In the genomic region with DNA sequence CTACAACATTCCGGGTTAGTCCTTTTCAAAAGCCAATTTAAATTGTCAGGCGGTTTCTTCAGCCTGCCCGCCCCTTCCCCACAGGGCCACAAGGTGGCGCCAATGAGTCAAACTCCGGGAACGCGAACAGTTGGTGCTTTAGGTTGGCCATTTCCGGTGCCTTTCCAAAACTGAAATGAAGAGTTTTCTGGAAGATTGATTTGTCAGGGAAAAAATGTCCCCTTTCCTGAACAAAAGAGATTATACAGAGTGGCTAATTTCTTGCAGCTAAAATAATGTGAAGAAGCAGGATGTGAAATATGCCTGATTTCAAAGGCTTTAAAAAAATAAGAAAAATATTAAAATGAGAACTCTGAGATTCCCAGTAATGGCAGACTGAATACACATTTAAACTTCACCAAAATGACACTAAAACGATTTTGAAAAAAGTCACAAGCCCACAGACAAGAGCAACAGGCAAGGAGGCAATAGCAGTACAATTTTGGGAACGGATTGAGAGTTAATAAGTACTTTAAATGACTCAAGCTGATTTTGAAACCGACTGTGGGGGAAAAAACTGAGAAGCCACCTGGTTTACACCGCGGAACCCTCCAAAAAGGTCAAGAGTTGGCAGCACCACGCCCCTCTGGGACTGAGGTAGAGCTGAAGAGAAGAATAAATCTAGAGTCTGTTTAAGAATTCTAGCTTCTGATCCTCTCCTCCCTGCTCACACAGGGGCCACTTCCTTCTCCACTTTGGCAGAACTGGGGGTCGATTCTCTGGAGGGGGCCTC, we compare ENCODE assay signal across 8 cellular contexts. TPM values are rescaled to one million over a fixed set of nuclear protein-coding genes. Genes with fewer than 3 reads are reported as not detected.
DNase-seq lines count a peak whose midpoint lies in the region; ATAC-seq and TF ChIP-seq lines count a peak whose summit lies in the region.

No MANE protein-coding gene starts in this region.

- H3K27ac Mint-ChIP-seq in activated CD8-positive, alpha-beta T cell treated with anti-CD3 and anti-CD28 coated beads for 36 hours, result no peak overlapping the region
- H3K27ac Mint-ChIP-seq in effector memory CD8-positive, alpha-beta T cell, result peak overlapping the region in 1 of 2 donors; percentile 33

- POLR2A ChIA-PET in activated CD8-positive, alpha-beta T cell treated with anti-CD3 and anti-CD28 coated beads for 36 hours (lab: Charles Lee), result interaction anchor here (0.8 to 1.3 kb wide), 2 partner anchors 12 to 58 kb away, joined by 3 read pairs; no protein-coding TSS in a partner anchor

- H3K4me1 Mint-ChIP-seq in activated CD8-positive, alpha-beta T cell treated with anti-CD3 and anti-CD28 coated beads for 36 hours (ENCODE audit: low read depth), result peaks cover 10% of the 10 kb centered on the region
- peaks cover 7 to 24% of the 10 kb centered on the region in 2 donors for H3K4me1 Mint-ChIP-seq in effector memory CD8-positive, alpha-beta T cell (ENCODE audit: low read depth in 2 of 2)

- H3K36me3 Mint-ChIP-seq in activated CD8-positive, alpha-beta T cell treated with anti-CD3 and anti-CD28 coated beads for 36 hours (ENCODE audit: low read depth), result no peaks in the 10 kb centered on the region
- H3K36me3 Mint-ChIP-seq in effector memory CD8-positive, alpha-beta T cell (ENCODE audit: insufficient read depth), result peaks cover 9% of the 10 kb centered on the region

- H3K9me3 Mint-ChIP-seq in activated CD8-positive, alpha-beta T cell treated with anti-CD3 and anti-CD28 coated beads for 36 hours, result no peaks in the 10 kb centered on the region
- H3K9me3 Mint-ChIP-seq in effector memory CD8-positive, alpha-beta T cell, result no peaks in the 10 kb centered on the region

- CTCF ChIA-PET in activated CD8-positive, alpha-beta T cell treated with anti-CD3 and anti-CD28 coated beads for 36 hours (lab: Charles Lee), result interaction anchor here (0.9 to 6.3 kb wide), 24 partner anchors 9 to 298 kb away, joined by 3 to 89 read pairs (median 4); no protein-coding TSS in a partner anchor

- TF ChIP-seq CTCF in AG09309 (IDR thresholded peaks at IDR 0.05; ENCODE audit: control insufficient read depth, insufficient read depth, low read depth, low read length, missing control alignments), result peak; percentile 94
- peak; percentile 99 for TF ChIP-seq CTCF in activated CD8-positive, alpha-beta T cell treated with anti-CD3 and anti-CD28 coated beads for 36 hours (IDR thresholded peaks at IDR 0.05)

- intact Hi-C loops in activated CD8-positive, alpha-beta T cell treated with anti-CD3 and anti-CD28 coated beads for 36 hours (cut with micrococcal nuclease), result loop anchor here (5.0 kb wide), 1 partner anchor 57 kb away; no protein-coding TSS in a partner anchor

- no peak overlapping the region for H3K4me3 ChIP-seq in AG09309 (ENCODE audit: control insufficient read depth, low read depth, low read length)

- no peaks in the 10 kb centered on the region for H3K27me3 Mint-ChIP-seq in activated CD8-positive, alpha-beta T cell treated with anti-CD3 and anti-CD28 coated beads for 36 hours
- no peaks in the 10 kb centered on the region for H3K27me3 Mint-ChIP-seq in effector memory CD8-positive, alpha-beta T cell

- DNase-seq in AG09309 (ENCODE audit: low read depth), result no peak
- peak; percentile 25 for DNase-seq in NCI-H82 treated with DMSO at 0.1 percent for 48 hours (lab: John Stamatoyannopoulos, UW; ENCODE audit: unreplicated experiment)
- peak; percentile 85 for DNase-seq in activated CD8-positive, alpha-beta T cell treated with anti-CD3 and anti-CD28 coated beads for 36 hours
- peak; percentile 62 to 72 (median 69) for DNase-seq in effector memory CD8-positive, alpha-beta T cell
- DNase-seq in mucosa of gallbladder (ENCODE audit: low spot score), result peak; percentile 82
- DNase-seq in stimulated activated CD8-positive, alpha-beta memory T cell treated with anti-CD3 and anti-CD28 coated beads, Interleukin-4, amount 100 ng/mL, for 48 hours, result peak; percentile 90

- ATAC-seq in GM18907 (IDR thresholded peaks at IDR 0.05; ENCODE audit: unreplicated experiment), result peak; percentile 91
- peak; percentile 78 for ATAC-seq in HG03280 (IDR thresholded peaks at IDR 0.05; ENCODE audit: unreplicated experiment)
- ATAC-seq in activated CD8-positive, alpha-beta T cell treated with anti-CD3 and anti-CD28 coated beads for 36 hours, result peak; percentile 77
- ATAC-seq in effector memory CD8-positive, alpha-beta T cell (replicated peaks), result peak; percentile 60

- H3K4me3 Mint-ChIP-seq in activated CD8-positive, alpha-beta T cell treated with anti-CD3 and anti-CD28 coated beads for 36 hours, result no peak overlapping the region
- H3K4me3 Mint-ChIP-seq in effector memory CD8-positive, alpha-beta T cell, result peak overlapping the region in 1 of 2 donors; percentile 39

RNA-seq across cellular contexts. Expression of gene SLC46A2, which starts 45.7 kb away (rescaled TPM):
- not detected for total RNA-seq in activated CD8-positive, alpha-beta T cell treated with anti-CD3 and anti-CD28 coated beads for 36 hours
- 0.14 TPM for total RNA-seq in mucosa of gallbladder
